ENCODE assay signal across 21 cellular contexts in genomic region chrX:136625246-136625645, GRCh38. TPM values are rescaled to one million over a fixed set of nuclear protein-coding genes. Genes with fewer than 3 reads are reported as not detected.
DNase-seq lines count a peak whose midpoint lies in the region; ATAC-seq, FAIRE-seq and TF ChIP-seq lines count a peak whose summit lies in the region.
"Had no signal": no experiment of that assay in that cellular context is flagged by ENCODE, and none has a peak within 500 bp of the region (broad histone marks: within the 10 kb centered on the region; RNA-seq: fewer than 3 reads in every experiment).

No MANE protein-coding gene starts in this region.

- H3K4me3 Mint-ChIP-seq in activated T-cell treated with anti-CD3 and anti-CD28 coated beads, Interleukin-2, amount 50 U/mL, for 24 hours = no peak overlapping the region
- no peak overlapping the region for H3K4me3 Mint-ChIP-seq in activated CD4-positive, alpha-beta memory T cell treated with anti-CD3 and anti-CD28 coated beads, Interleukin-2, amount 10 ng/mL, durations not matched to agents 7 days and 5 days
- H3K4me3 Mint-ChIP-seq in activated naive CD8-positive, alpha-beta T cell treated with anti-CD3 and anti-CD28 coated beads, Interleukin-2, amount 50 U/mL, for 24 hours = no peak overlapping the region
- H3K4me3 Mint-ChIP-seq: CD14-positive monocyte had no signal

- H3K27me3 Mint-ChIP-seq in activated T-cell treated with anti-CD3 and anti-CD28 coated beads, Interleukin-2, amount 50 U/mL, for 24 hours = peaks cover 26% of the 10 kb centered on the region
- no peaks in the 10 kb centered on the region for H3K27me3 Mint-ChIP-seq in activated CD4-positive, alpha-beta memory T cell treated with anti-CD3 and anti-CD28 coated beads, Interleukin-2, amount 10 ng/mL, durations not matched to agents 7 days and 5 days
- H3K27me3 Mint-ChIP-seq in activated naive CD8-positive, alpha-beta T cell treated with anti-CD3 and anti-CD28 coated beads, Interleukin-2, amount 50 U/mL, for 24 hours = peaks cover 2% of the 10 kb centered on the region

- peak; percentile 45 for FAIRE-seq in GM12891 (lab: Jason Lieb, UNC)
- FAIRE-seq: H1 had no signal

- no peaks in the 10 kb centered on the region for H3K9me3 Mint-ChIP-seq in activated T-cell treated with anti-CD3 and anti-CD28 coated beads, Interleukin-2, amount 50 U/mL, for 24 hours
- H3K9me3 Mint-ChIP-seq in activated CD4-positive, alpha-beta memory T cell treated with anti-CD3 and anti-CD28 coated beads, Interleukin-2, amount 10 ng/mL, durations not matched to agents 7 days and 5 days = peaks cover 3% of the 10 kb centered on the region
- no peaks in the 10 kb centered on the region for H3K9me3 Mint-ChIP-seq in activated naive CD8-positive, alpha-beta T cell treated with anti-CD3 and anti-CD28 coated beads, Interleukin-2, amount 50 U/mL, for 24 hours

- ATAC-seq in activated naive CD8-positive, alpha-beta T cell treated with anti-CD3 and anti-CD28 coated beads, Interleukin-2, amount 50 U/mL, for 24 hours = no peak
- ATAC-seq: PC-3 had no signal

- DNase-seq in activated T-cell treated with anti-CD3 and anti-CD28 coated beads, Interleukin-2, amount 50 U/mL, for 24 hours = no peak
- no peak for DNase-seq in activated T-cell treated with anti-CD3 and anti-CD28 coated beads, Interleukin-2, amount 50 U/mL, for 1 hour
- DNase-seq in GM12891 (ENCODE audit: insufficient read length, low spot score) (no peak), NCI-H2227 (lab: John Stamatoyannopoulos, UW; ENCODE audit: unreplicated experiment) (no peak), G401 (ENCODE audit: low spot score) (no peak)
- DNase-seq in activated CD4-positive, alpha-beta memory T cell treated with anti-CD3 and anti-CD28 coated beads, Interleukin-2, amount 10 ng/mL, durations not matched to agents 7 days and 5 days = no peak
- DNase-seq in activated naive CD8-positive, alpha-beta T cell treated with anti-CD3 and anti-CD28 coated beads, Interleukin-2, amount 50 U/mL, for 24 hours = no peak
- DNase-seq: ACHN, AML-193, Caco-2, DMS153, EL, NCI-H1436, NCI-H2029, NCI-H2171, NCI-H446 treated with DMSO at 0.1 percent for 48 hours, NCI-H748 treated with DMSO at 0.1 percent for 48 hours, PC-3 had no signal

- in situ Hi-C loops in G401 (cut with HindIII; ENCODE audit: low sequenced_read_pairs) = no loop called here

- CTCF ChIA-PET in activated CD4-positive, alpha-beta memory T cell treated with anti-CD3 and anti-CD28 coated beads, Interleukin-2, amount 10 ng/mL, durations not matched to agents 7 days and 5 days (lab: Charles Lee) = interaction anchor here (1.3 to 1.7 kb wide), 4 partner anchors 8 to 24 kb away, joined by 5 to 12 read pairs (median 6); no protein-coding TSS in a partner anchor

- no peak for TF ChIP-seq POLR2A in GM12891 (IDR thresholded peaks at IDR 0.05; ENCODE audit: low read depth, low read length)

- peak overlapping the region; percentile 98 for H3K27ac Mint-ChIP-seq in activated T-cell treated with anti-CD3 and anti-CD28 coated beads, Interleukin-2, amount 50 U/mL, for 24 hours
- peak overlapping the region; percentile 95 for H3K27ac Mint-ChIP-seq in activated CD4-positive, alpha-beta memory T cell treated with anti-CD3 and anti-CD28 coated beads, Interleukin-2, amount 10 ng/mL, durations not matched to agents 7 days and 5 days
- peak overlapping the region; percentile 95 for H3K27ac Mint-ChIP-seq in activated naive CD8-positive, alpha-beta T cell treated with anti-CD3 and anti-CD28 coated beads, Interleukin-2, amount 50 U/mL, for 24 hours

- peaks cover 94% of the 10 kb centered on the region for H3K4me1 Mint-ChIP-seq in activated T-cell treated with anti-CD3 and anti-CD28 coated beads, Interleukin-2, amount 50 U/mL, for 24 hours (ENCODE audit: low read depth)
- H3K4me1 Mint-ChIP-seq in activated CD4-positive, alpha-beta memory T cell treated with anti-CD3 and anti-CD28 coated beads, Interleukin-2, amount 10 ng/mL, durations not matched to agents 7 days and 5 days = peaks cover 97% of the 10 kb centered on the region
- peaks cover 95% of the 10 kb centered on the region for H3K4me1 Mint-ChIP-seq in activated naive CD8-positive, alpha-beta T cell treated with anti-CD3 and anti-CD28 coated beads, Interleukin-2, amount 50 U/mL, for 24 hours
- H3K4me1 Mint-ChIP-seq: CD14-positive monocyte had no signal

- POLR2A ChIA-PET in activated CD4-positive, alpha-beta memory T cell treated with anti-CD3 and anti-CD28 coated beads, Interleukin-2, amount 10 ng/mL, durations not matched to agents 7 days and 5 days (lab: Charles Lee) = interaction anchor here (0.9 to 6.3 kb wide), 9 partner anchors 7 to 47 kb away, joined by 3 to 90 read pairs (median 48); no protein-coding TSS in a partner anchor

- H3K36me3 Mint-ChIP-seq in activated T-cell treated with anti-CD3 and anti-CD28 coated beads, Interleukin-2, amount 50 U/mL, for 24 hours (ENCODE audit: low read depth) = no peaks in the 10 kb centered on the region
- peaks cover 5% of the 10 kb centered on the region for H3K36me3 Mint-ChIP-seq in activated CD4-positive, alpha-beta memory T cell treated with anti-CD3 and anti-CD28 coated beads, Interleukin-2, amount 10 ng/mL, durations not matched to agents 7 days and 5 days (ENCODE audit: low read depth)
- H3K36me3 Mint-ChIP-seq in activated naive CD8-positive, alpha-beta T cell treated with anti-CD3 and anti-CD28 coated beads, Interleukin-2, amount 50 U/mL, for 24 hours (ENCODE audit: low read depth) = peaks cover 1% of the 10 kb centered on the region
- H3K36me3 Mint-ChIP-seq: CD14-positive monocyte had no signal

TF ChIP-seq in GM12891, 5 proteins besides CTCF, POLR2A, EP300 and RAD21:
- TF ChIP-seq PAX5 (IDR thresholded peaks at IDR 0.05; ENCODE audit: insufficient read depth, low read length, severe bottlenecking) (no peak), SPI1 (IDR thresholded peaks at IDR 0.05; ENCODE audit: low read depth, low read length) (no peak), POU2F2 (IDR thresholded peaks at IDR 0.05; ENCODE audit: low read depth, low read length) (no peak), POLR2AphosphoS5 (IDR thresholded peaks at IDR 0.05; ENCODE audit: low read depth, low read length) (no peak), TAF1 (IDR thresholded peaks at IDR 0.05; ENCODE audit: low read depth, low read length) (no peak)
TF ChIP-seq in GM12891: peak in this region for 0.

RNA-seq across cellular contexts. Expression of gene CD40LG, which starts 22.7 kb away (rescaled TPM):
- polyA plus RNA-seq in GM12891 (2012; ENCODE audit: low read depth, missing spikeins) = 0.21 TPM
- 100 to 1,000 TPM; 139 TPM for total RNA-seq in activated CD4-positive, alpha-beta memory T cell treated with anti-CD3 and anti-CD28 coated beads, Interleukin-2, amount 10 ng/mL, durations not matched to agents 7 days and 5 days
- not detected in 2 replicates for total RNA-seq in G401 (2014; rRNA removed; shearing (Covaris generic))
- total RNA-seq: Caco-2, H1, M059J, PC-3 had no signal
- polyA plus RNA-seq: H1 had no signal

Comparison
In these comparisons a context has a peak if more than half of its experiments do, and no peak if none do; other contexts are left out.
1. RNA of gene CD40LG, which starts 22.7 kb away (total RNA-seq): 139 TPM in activated CD4-positive, alpha-beta memory T cell treated with anti-CD3 and anti-CD28 coated beads, Interleukin-2, amount 10 ng/mL, durations not matched to agents 7 days and 5 days; not detected in G401; every median in the first group is over 100 times any median in the second.
2. Peak in every context shown above with its lines, with median percentiles within 50 percentile points of each other: H3K27ac Mint-ChIP-seq.